In genomic region chr1:21924503-21925005, GRCh38 we compare ENCODE assay signal across 11 cellular contexts. TPM values are rescaled to one million over a fixed set of nuclear protein-coding genes. Genes with fewer than 3 reads are reported as not detected.
DNase-seq lines count a peak whose midpoint lies in the region; TF ChIP-seq lines count a peak whose summit lies in the region.
"Had no signal": no experiment of that assay in that cellular context is flagged by ENCODE, and none has a peak within 500 bp of the region (broad histone marks: within the 10 kb centered on the region; RNA-seq: fewer than 3 reads in every experiment).

No MANE protein-coding gene starts in this region.

- H3K36me3 ChIP-seq in endodermal cell (ENCODE audit: control insufficient read depth, insufficient read depth, low read length) (peaks cover 51% of the 10 kb centered on the region), uterus (no peaks in the 10 kb centered on the region)

- H3K4me1 ChIP-seq in endodermal cell (ENCODE audit: control insufficient read depth, insufficient read depth, low read length), result peaks cover 26% of the 10 kb centered on the region
- H3K4me1 ChIP-seq in uterus, result peaks cover 16 to 69% of the 10 kb centered on the region in 2 donors

- peak overlapping the region; percentile 1 for H3K27ac Mint-ChIP-seq in endodermal cell

- H3K27ac ChIP-seq in endodermal cell (ENCODE audit: low read depth, low read length) (no peak overlapping the region), uterus (peak overlapping the region; percentile 93)
- H3K27ac ChIP-seq: 22Rv1 had no signal

- no peak for TF ChIP-seq POLR2A in uterus (IDR thresholded peaks at IDR 0.05)

- no peak for TF ChIP-seq CTCF in endodermal cell (conservative IDR thresholded peaks at IDR 0.05)
- TF ChIP-seq CTCF in uterus (IDR thresholded peaks at IDR 0.05), result no peak

- peaks cover 59% of the 10 kb centered on the region for H3K4me1 Mint-ChIP-seq in endodermal cell

- WGBS in endodermal cell (ENCODE audit: insufficient coverage in 1 of 2, insufficient read length in 1 of 2), 2 experiments, result 89 to 100% methylated on average over 3 to 5 of the region's 5 CpGs

- H3K9me3 Mint-ChIP-seq in endodermal cell, result no peaks in the 10 kb centered on the region

- no peaks in the 10 kb centered on the region for H3K27me3 Mint-ChIP-seq in endodermal cell (ENCODE audit: insufficient read depth)

- H3K9me3 ChIP-seq in endodermal cell (ENCODE audit: control insufficient read depth, low read length) (no peaks in the 10 kb centered on the region), uterus (no peaks in the 10 kb centered on the region)

- intact Hi-C loops in uterus (cut with DNase I; ENCODE audit: low total_unique reads), result no loop called here

- DNase-seq in SIG-M5 treated with dmso at 0.1 percent for 504 hours (lab: John Stamatoyannopoulos, UW; ENCODE audit: unreplicated experiment) (peak; percentile 51), SIG-M5 (lab: John Stamatoyannopoulos, UW) (no peak), endodermal cell (no peak), mucosa of gallbladder (ENCODE audit: low spot score) (peak; percentile 66), uterus (peak; percentile 30 to 74), GM19240 (ENCODE audit: insufficient read length, low spot score) (no peak), NCI-H187 treated with DMSO at 0.1 percent for 48 hours (lab: John Stamatoyannopoulos, UW) (no peak)
- DNase-seq in stimulated activated CD4-positive, alpha-beta T cell treated with anti-CD3 and anti-CD28 coated beads, Interleukin-4, amount 100 ng/mL, for 4 hours, result no peak
- DNase-seq: NCI-H526 had no signal

- no peak overlapping the region for H3K9ac ChIP-seq in endodermal cell (ENCODE audit: extremely low read depth, low read length, poor library complexity, severe bottlenecking)

- H3K27me3 ChIP-seq in endodermal cell (ENCODE audit: control insufficient read depth, insufficient read depth, low read length, poor library complexity, severe bottlenecking) (no peaks in the 10 kb centered on the region), uterus (no peaks in the 10 kb centered on the region)

- H3K36me3 Mint-ChIP-seq in endodermal cell (ENCODE audit: low read depth), result peaks cover 27% of the 10 kb centered on the region

- H3K4me3 Mint-ChIP-seq in endodermal cell, result no peak overlapping the region

- H3K4me3 ChIP-seq in endodermal cell (ENCODE audit: low read length) (no peak overlapping the region), uterus (no peak overlapping the region)

RNA-seq across cellular contexts. Expression of gene HSPG2, which starts 12.6 kb away (rescaled TPM):
- 100 to 1,000 TPM; 222 to 227 TPM for total RNA-seq in endodermal cell
- 74.9 TPM for polyA plus RNA-seq in endodermal cell (2013, experiment 1 of 2)
- 76.7 TPM for polyA plus RNA-seq in endodermal cell (2013, experiment 2 of 2)
- total RNA-seq in mucosa of gallbladder, result 746 TPM
- total RNA-seq in uterus, result 100 to 1,000 TPM in 3 of 4 donors, 10 to 100 TPM in 1; 96.8 to 677 (median 290) TPM

RNA-seq across cellular contexts. Expression of gene CELA3B, which starts 52.3 kb away (rescaled TPM):
- total RNA-seq in endodermal cell (not detected), mucosa of gallbladder (13.7 TPM), uterus (under 1 TPM in 1 of 4 donors, not detected in 3; 0.35 TPM)
- polyA plus RNA-seq in endodermal cell (2013, experiment 1 of 2), result not detected
- polyA plus RNA-seq in endodermal cell (2013, experiment 2 of 2), result not detected
- total RNA-seq: T-helper 2 cell treated with Interferon-gamma antibody and Interleukin-4, amounts not matched to agents 100 ng/mL and 5 ng/mL, for 36 hours had no signal

Comparison
In these comparisons a context has a peak if more than half of its experiments do, and no peak if none do; other contexts are left out.
1. DNase-seq: peak in SIG-M5 treated with dmso at 0.1 percent for 504 hours (single experiment), mucosa of gallbladder (single experiment) and uterus (2 of 2); none in SIG-M5 (single experiment), endodermal cell (single experiment), GM19240 (single experiment), stimulated activated CD4-positive, alpha-beta T cell treated with anti-CD3 and anti-CD28 coated beads, Interleukin-4, amount 100 ng/mL, for 4 hours (0 of 2) and NCI-H187 treated with DMSO at 0.1 percent for 48 hours (single experiment).
2. RNA of gene CELA3B, which starts 52.3 kb away (total RNA-seq): 13.7 TPM in mucosa of gallbladder (single experiment); not detected in endodermal cell and 0.35 TPM in uterus; every median in the first group is over 10 times any median in the second.